1 cellular context compared by ENCODE assay signal in genomic region chr7:90244909-90245841, GRCh38.
TF ChIP-seq lines count a peak whose summit lies in the region.

Gene CFAP69 (plus strand): TSS chr7:90245174. CDS start chr7:90245425, 251 bp downstream.

TF ChIP-seq in K562, 482 proteins besides CTCF, POLR2A, EP300 and RAD21 (continued from another document and continues in another):
- TF ChIP-seq E2F3 (CRISPR knock-in tag; IDR thresholded peaks at IDR 0.05) (0 out of 2 replicates have a peak, but pooled peaks have one; percentile 15), PML (IDR thresholded peaks at IDR 0.05; ENCODE audit: low read length) (peak; percentile 65; the same call in 1 of the 2 replicates), ARID4B (CRISPR knock-in tag; IDR thresholded peaks at IDR 0.05) (peak; percentile 67; the same call in 1 of the 2 replicates), THRA (IDR thresholded peaks at IDR 0.05) (no peak), MTA1 (IDR thresholded peaks at IDR 0.05; ENCODE audit: borderline replicate concordance) (no peak), CBX3 (IDR thresholded peaks at IDR 0.05; ENCODE audit: borderline replicate concordance in 1 of 2, low read length in 2 of 2) (peak in 1 of 2 experiments; percentile 92; a peak in 1 of 3 replicates), POLR2AphosphoS5 (IDR thresholded peaks at IDR 0.05; ENCODE audit: control insufficient read depth, insufficient read depth, low read depth, low read length) (peak; percentile 36; the same call in 1 of the 2 replicates), TFAP4 (CRISPR knock-in tag; IDR thresholded peaks at IDR 0.05; ENCODE audit: borderline replicate concordance) (peak; percentile 72; the same call in 1 of the 2 replicates), ETS1 (conservative IDR thresholded peaks at IDR 0.05; ENCODE audit: control insufficient read depth, low read depth, low read length) (0 out of 2 replicates have a peak, but pooled peaks have one; percentile 53), L3MBTL2 (IDR thresholded peaks at IDR 0.05) (peak; percentile 65), JUND (IDR thresholded peaks at IDR 0.05; ENCODE audit: borderline replicate concordance, low read depth, low read length) (peak; percentile 56), JUND (tag; IDR thresholded peaks at IDR 0.05; ENCODE audit: borderline replicate concordance, low read depth, low read length) (peak; percentile 54; the same call in 1 of the 3 replicates), ZEB2 (IDR thresholded peaks at IDR 0.05) (0 out of 2 replicates have a peak, but pooled peaks have one; percentile 48), SIN3A (IDR thresholded peaks at IDR 0.05; ENCODE audit: borderline replicate concordance in 2 of 2, control insufficient read depth in 1 of 2, low read depth in 2 of 2, low read length in 2 of 2) (peak; percentile 25 to 94; a peak in 2 of 4 replicates), ZNF766 (CRISPR knock-in tag; conservative IDR thresholded peaks at IDR 0.05) (no peak), ZBTB49 (CRISPR knock-in tag; IDR thresholded peaks at IDR 0.05; ENCODE audit: borderline replicate concordance) (no peak), NR4A1 (CRISPR knock-in tag; IDR thresholded peaks at IDR 0.05) (no peak; the same call in 1 of the 2 replicates), NR4A1 (tag; IDR thresholded peaks at IDR 0.05) (no peak), SRF (CRISPR knock-in tag; IDR thresholded peaks at IDR 0.05) (peak in 1 of 2 experiments; percentile 62; a peak in 1 of 4 replicates), ZBTB34 (CRISPR knock-in tag; IDR thresholded peaks at IDR 0.05) (no peak), TCF3 (CRISPR knock-in tag; IDR thresholded peaks at IDR 0.05) (no peak), FOXJ3 (CRISPR knock-in tag; IDR thresholded peaks at IDR 0.05) (peak; percentile 89), WHSC1 (IDR thresholded peaks at IDR 0.05; ENCODE audit: low read length) (no peak), NR2C2 (CRISPR knock-in tag; IDR thresholded peaks at IDR 0.05) (no peak; the same call in none of the 2 replicates), NR2C2 (tag; IDR thresholded peaks at IDR 0.05) (peak; percentile 92), RCOR1 (IDR thresholded peaks at IDR 0.05; ENCODE audit: borderline replicate concordance in 1 of 2, low read depth in 2 of 2, low read length in 2 of 2) (peak in 1 of 2 experiments; percentile 37; a peak in 1 of 4 replicates), SMARCA5 (IDR thresholded peaks at IDR 0.05) (0 out of 2 replicates have a peak, but pooled peaks have one; percentile 61), KLF16 (IDR thresholded peaks at IDR 0.05) (peak; percentile 82; the same call in 1 of the 2 replicates), ZNF79 (CRISPR knock-in tag; IDR thresholded peaks at IDR 0.05; ENCODE audit: low read depth) (no peak), ATF7 (IDR thresholded peaks at IDR 0.05) (peak; percentile 59; the same call in 1 of the 2 replicates), MBD1 (CRISPR knock-in tag; IDR thresholded peaks at IDR 0.05) (no peak), ZNF75A (CRISPR knock-in tag; IDR thresholded peaks at IDR 0.05) (0 out of 2 replicates have a peak, but pooled peaks have one; percentile 3), NFRKB (IDR thresholded peaks at IDR 0.05; ENCODE audit: low read depth) (no peak), HDAC2 (IDR thresholded peaks at IDR 0.05) (peak; percentile 80; the same call in 1 of the 2 replicates), CC2D1A (IDR thresholded peaks at IDR 0.05) (0 out of 2 replicates have a peak, but pooled peaks have one; percentile 47), MYNN (IDR thresholded peaks at IDR 0.05) (no peak), MYNN (CRISPR knock-in tag; IDR thresholded peaks at IDR 0.05) (no peak), DIDO1 (tag; IDR thresholded peaks at IDR 0.05; ENCODE audit: low read depth) (peak; percentile 77), MAZ (CRISPR knock-in tag; conservative IDR thresholded peaks at IDR 0.05 in 1 of 2, IDR thresholded peaks at IDR 0.05 in 1 of 2) (peak; percentile 35 to 67; a peak in 2 of 4 replicates), DPF2 (IDR thresholded peaks at IDR 0.05) (peak; percentile 45; the same call in 1 of the 2 replicates), U2AF1 (optimal IDR thresholded peaks at IDR 0.05; ENCODE audit: low read depth, low read length) (no peak), CBX8 (IDR thresholded peaks at IDR 0.05; ENCODE audit: borderline replicate concordance, extremely low read depth, low read depth, low read length, poor library complexity, severe bottlenecking) (no peak), KDM5B (IDR thresholded peaks at IDR 0.05; ENCODE audit: insufficient replicate concordance, low read depth, low read length) (peak; percentile 6), CSDE1 (IDR thresholded peaks at IDR 0.05) (peak in 1 of 2 experiments; percentile 62; a peak in 2 of 4 replicates)
